Comparison of ENCODE assay signal across 12 cellular contexts in genomic region chr14:102629011-102629444, GRCh38. TPM values are rescaled to one million over a fixed set of nuclear protein-coding genes. Genes with fewer than 3 reads are reported as not detected.
DNase-seq lines count a peak whose midpoint lies in the region; ATAC-seq and TF ChIP-seq lines count a peak whose summit lies in the region.
"Had no signal": no experiment of that assay in that cellular context is flagged by ENCODE, and none has a peak within 500 bp of the region (broad histone marks: within the 10 kb centered on the region; RNA-seq: fewer than 3 reads in every experiment).

No MANE protein-coding gene starts in this region.

- no peaks in the 10 kb centered on the region; the same call in 1 of the 2 replicates for H3K27me3 Mint-ChIP-seq in HFFc6 (ENCODE audit: insufficient read depth)
- no peaks in the 10 kb centered on the region for H3K27me3 Mint-ChIP-seq in WTC11 (ENCODE audit: low read depth)
- no peaks in the 10 kb centered on the region for H3K27me3 Mint-ChIP-seq in T-helper 2 cell treated with Interferon-gamma antibody and Interleukin-4, amounts not matched to agents 5 μg/mL and 100 μg/mL, for 36 hours (ENCODE audit: low read depth)
- H3K27me3 Mint-ChIP-seq in CD4-positive, alpha-beta memory T cell, result no peaks in the 10 kb centered on the region
- H3K27me3 Mint-ChIP-seq: activated CD4-positive, alpha-beta memory T cell treated with anti-CD3 and anti-CD28 coated beads for 36 hours had no signal

- H3K4me1 ChIP-seq in BLaER1 treated with 17β-estradiol and CSF1 and Interleukin-3, amounts not matched to agents 10 nM and 100 nM, result peaks cover 61 to 95% (median 83%) of the 10 kb centered on the region in 10 experiments
- peaks cover 9% of the 10 kb centered on the region for H3K4me1 ChIP-seq in mucosa of descending colon (ENCODE audit: low read depth)
- H3K4me1 ChIP-seq in CD4-positive, alpha-beta memory T cell (ENCODE audit: insufficient read depth, low read length), result peaks cover 3% of the 10 kb centered on the region

- CTCF ChIA-PET in WTC11 (lab: Charles Lee), result interaction anchor here (1.2 to 2.1 kb wide), 5 partner anchors 9 to 104 kb away, joined by 3 to 9 read pairs (median 6); no protein-coding TSS in a partner anchor
- CTCF ChIA-PET in CD4-positive, alpha-beta memory T cell (lab: Charles Lee; ENCODE audit: partially characterized antibody), result interaction anchor here (1.3 kb wide), 1 partner anchor 35 kb away, joined by 5 read pairs; no protein-coding TSS in a partner anchor

- H3K27me3 ChIP-seq in BLaER1 treated with 17β-estradiol and CSF1 and Interleukin-3, amounts not matched to agents 10 nM and 100 nM, result no peaks in the 10 kb centered on the region
- H3K27me3 ChIP-seq in CD4-positive, alpha-beta memory T cell (ENCODE audit: insufficient read depth, low read length), result no peaks in the 10 kb centered on the region

- H3K9me3 Mint-ChIP-seq in HFFc6 (no peaks in the 10 kb centered on the region), WTC11 (no peaks in the 10 kb centered on the region)
- no peaks in the 10 kb centered on the region for H3K9me3 Mint-ChIP-seq in T-helper 2 cell treated with Interferon-gamma antibody and Interleukin-4, amounts not matched to agents 5 μg/mL and 100 μg/mL, for 36 hours
- no peaks in the 10 kb centered on the region for H3K9me3 Mint-ChIP-seq in CD4-positive, alpha-beta memory T cell
- H3K9me3 Mint-ChIP-seq: activated CD4-positive, alpha-beta memory T cell treated with anti-CD3 and anti-CD28 coated beads for 36 hours had no signal

- H3K4me2 ChIP-seq in BLaER1 treated with 17β-estradiol and CSF1 and Interleukin-3, amounts not matched to agents 10 nM and 100 nM, result peak overlapping the region; percentile 56 to 89 (median 75)

- no peak for DNase-seq in HFFc6
- DNase-seq in WTC11 (ENCODE audit: low spot score), result no peak
- DNase-seq in mucosa of descending colon, result peak in 1 of 3 donors; percentile 7
- DNase-seq in T-helper 2 cell treated with Interferon-gamma antibody and Interleukin-4, amounts not matched to agents 5 μg/mL and 100 μg/mL, for 36 hours (ENCODE audit: low spot score), result no peak
- no peak for DNase-seq in CD4-positive, alpha-beta memory T cell
- DNase-seq in occipital lobe (lab: John Stamatoyannopoulos, UW), result no peak
- no peak for DNase-seq in SW480 (ENCODE audit: low spot score)
- DNase-seq: activated CD4-positive, alpha-beta memory T cell treated with anti-CD3 and anti-CD28 coated beads for 36 hours; anterior cingulate cortex; T-helper 9 cell had no signal

- peaks cover 23 to 86% (median 65%) of the 10 kb centered on the region in 11 experiments; a peak in 21 of 22 replicates for H3K36me3 ChIP-seq in BLaER1 treated with 17β-estradiol and CSF1 and Interleukin-3, amounts not matched to agents 10 nM and 100 nM
- H3K36me3 ChIP-seq in mucosa of descending colon (ENCODE audit: low read depth), result no peaks in the 10 kb centered on the region
- no peaks in the 10 kb centered on the region for H3K36me3 ChIP-seq in CD4-positive, alpha-beta memory T cell (ENCODE audit: insufficient read depth, low read length)

- intact Hi-C loops in mucosa of descending colon (cut with DNase I, micrococcal nuclease), result no loop called here
- intact Hi-C loops in CD4-positive, alpha-beta memory T cell (cut with micrococcal nuclease), result no loop called here

- no peak overlapping the region for H3K4me3 Mint-ChIP-seq in HFFc6
- H3K4me3 Mint-ChIP-seq in WTC11, result no peak overlapping the region
- no peak overlapping the region for H3K4me3 Mint-ChIP-seq in T-helper 2 cell treated with Interferon-gamma antibody and Interleukin-4, amounts not matched to agents 5 μg/mL and 100 μg/mL, for 36 hours
- H3K4me3 Mint-ChIP-seq in CD4-positive, alpha-beta memory T cell, result peak overlapping the region in 1 of 8 donors; percentile 14
- H3K4me3 Mint-ChIP-seq: activated CD4-positive, alpha-beta memory T cell treated with anti-CD3 and anti-CD28 coated beads for 36 hours had no signal

- H3K27ac Mint-ChIP-seq in HFFc6 (peak overlapping the region; percentile 0; the same call in 1 of the 2 replicates), WTC11 (peak overlapping the region; percentile 75)
- H3K27ac Mint-ChIP-seq in T-helper 2 cell treated with Interferon-gamma antibody and Interleukin-4, amounts not matched to agents 5 μg/mL and 100 μg/mL, for 36 hours, result no peak overlapping the region
- peak overlapping the region in 3 of 7 donors; percentile 7 to 86 (median 45) for H3K27ac Mint-ChIP-seq in CD4-positive, alpha-beta memory T cell
- H3K27ac Mint-ChIP-seq: activated CD4-positive, alpha-beta memory T cell treated with anti-CD3 and anti-CD28 coated beads for 36 hours had no signal

- POLR2A ChIA-PET in WTC11 (lab: Charles Lee), result interaction anchor here (1.1 kb wide), 1 partner anchor 74 kb away, joined by 3 read pairs; no protein-coding TSS in a partner anchor
- POLR2A ChIA-PET in CD4-positive, alpha-beta memory T cell (lab: Charles Lee; ENCODE audit: partially characterized antibody), result no interaction called here

- H4K20me1 ChIP-seq in BLaER1 treated with 17β-estradiol and CSF1 and Interleukin-3, amounts not matched to agents 10 nM and 100 nM, result peaks cover 95 to 99% (median 98%) of the 10 kb centered on the region in 11 experiments; a peak in 21 of 22 replicates

- H3K36me3 Mint-ChIP-seq in HFFc6 (ENCODE audit: low read depth), result no peaks in the 10 kb centered on the region
- no peaks in the 10 kb centered on the region for H3K36me3 Mint-ChIP-seq in WTC11
- no peaks in the 10 kb centered on the region for H3K36me3 Mint-ChIP-seq in T-helper 2 cell treated with Interferon-gamma antibody and Interleukin-4, amounts not matched to agents 5 μg/mL and 100 μg/mL, for 36 hours (ENCODE audit: low read depth)
- peaks cover 0 to 7% of the 10 kb centered on the region in 2 donors for H3K36me3 Mint-ChIP-seq in CD4-positive, alpha-beta memory T cell
- H3K36me3 Mint-ChIP-seq: activated CD4-positive, alpha-beta memory T cell treated with anti-CD3 and anti-CD28 coated beads for 36 hours had no signal

- H3K9ac ChIP-seq in BLaER1 treated with 17β-estradiol and CSF1 and Interleukin-3, amounts not matched to agents 10 nM and 100 nM, result peak overlapping the region in 6 of 11 experiments; percentile 26 to 42 (median 40); a peak in 6 of 22 replicates

- TF ChIP-seq CTCF in HFFc6 (IDR thresholded peaks at IDR 0.05) (no peak), WTC11 (IDR thresholded peaks at IDR 0.05) (no peak), mucosa of descending colon (IDR thresholded peaks at IDR 0.05) (no peak)

- H3K4me1 Mint-ChIP-seq in HFFc6 (ENCODE audit: low read depth) (peaks cover 43% of the 10 kb centered on the region), WTC11 (peaks cover 46% of the 10 kb centered on the region)
- H3K4me1 Mint-ChIP-seq in T-helper 2 cell treated with Interferon-gamma antibody and Interleukin-4, amounts not matched to agents 5 μg/mL and 100 μg/mL, for 36 hours (ENCODE audit: low read depth), result peaks cover 23% of the 10 kb centered on the region
- H3K4me1 Mint-ChIP-seq in CD4-positive, alpha-beta memory T cell, result peaks cover 23 to 46% (median 33%) of the 10 kb centered on the region in 4 donors

- H3K27ac ChIP-seq in BLaER1 treated with 17β-estradiol and CSF1 and Interleukin-3, amounts not matched to agents 10 nM and 100 nM, result peak overlapping the region in 10 of 11 experiments; percentile 21 to 71 (median 50); a peak in 18 of 22 replicates
- no peak overlapping the region for H3K27ac ChIP-seq in CD4-positive, alpha-beta memory T cell (ENCODE audit: low read depth, low read length)

- H3K4me3 ChIP-seq in BLaER1 treated with 17β-estradiol and CSF1 and Interleukin-3, amounts not matched to agents 10 nM and 100 nM, result no peak overlapping the region
- no peak overlapping the region for H3K4me3 ChIP-seq in mucosa of descending colon
- no peak overlapping the region for H3K4me3 ChIP-seq in CD4-positive, alpha-beta memory T cell (ENCODE audit: low read length in 2 of 2)

- no peaks in the 10 kb centered on the region for H3K9me3 ChIP-seq in BLaER1 treated with 17β-estradiol and CSF1 and Interleukin-3, amounts not matched to agents 10 nM and 100 nM (replicated peaks in 1 of 11)
- no peaks in the 10 kb centered on the region for H3K9me3 ChIP-seq in mucosa of descending colon
- no peaks in the 10 kb centered on the region for H3K9me3 ChIP-seq in CD4-positive, alpha-beta memory T cell (ENCODE audit: control insufficient read depth in 1 of 2, low read length in 2 of 2)

- ATAC-seq in WTC11 (no peak), mucosa of descending colon (peak; percentile 50)
- ATAC-seq: Right ventricle myocardium inferior had no signal

TF ChIP-seq in WTC11, 78 proteins besides CTCF, POLR2A, EP300 and RAD21 (continues in another document):
- TF ChIP-seq SP1 (CRISPR knock-in tag; conservative IDR thresholded peaks at IDR 0.05) (no peak), ATF6 (CRISPR knock-in tag; IDR thresholded peaks at IDR 0.05) (no peak), RELA (CRISPR knock-in tag; IDR thresholded peaks at IDR 0.05; ENCODE audit: borderline replicate concordance) (no peak), NR3C1 (CRISPR knock-in tag; conservative IDR thresholded peaks at IDR 0.05; ENCODE audit: low read depth) (no peak), TCF7 (CRISPR knock-in tag; IDR thresholded peaks at IDR 0.05; ENCODE audit: low read depth) (no peak), SOX15 (CRISPR knock-in tag; IDR thresholded peaks at IDR 0.05) (no peak), KAT7 (CRISPR knock-in tag; IDR thresholded peaks at IDR 0.05; ENCODE audit: borderline replicate concordance) (no peak), CBFB (CRISPR knock-in tag; IDR thresholded peaks at IDR 0.05; ENCODE audit: low read depth) (no peak), JAZF1 (CRISPR knock-in tag; IDR thresholded peaks at IDR 0.05) (no peak)

RNA-seq across cellular contexts. Expression of gene RCOR1, which starts 36.6 kb away (rescaled TPM):
- 10 to 100 TPM; 24.5 to 27.6 (median 25.1) TPM for total RNA-seq in HFFc6 (2021; fragmentation: NEBNext Ultra II Directional; extraction: Animal tissue kit (Norgen Biotek cat#: 25700))
- total RNA-seq in WTC11 (2021) (25.1 to 25.4 TPM (median 25.4 TPM) in 3 replicates), mucosa of descending colon (10 to 100 TPM; 29.4 to 31.3 (median 29.5) TPM), occipital lobe (13.1 TPM)
- 10 to 100 TPM; 19.4 to 21.5 TPM for total RNA-seq in CD4-positive, alpha-beta memory T cell
- polyA plus RNA-seq in CD4-positive, alpha-beta memory T cell, result 1 to 10 TPM in 1 of 2 donors, under 1 TPM in 1; 0.09 to 1.1 TPM
